In genomic region chr5:169416583-169417196, GRCh38 we compare ENCODE assay signal across 8 cellular contexts.
DNase-seq lines count a peak whose midpoint lies in the region; ATAC-seq and TF ChIP-seq lines count a peak whose summit lies in the region.

No MANE protein-coding gene starts in this region.

- DNase-seq in RPMI7951 (ENCODE audit: low read depth) (peak; percentile 88), iris pigment epithelial cell (ENCODE audit: low read depth) (peak; percentile 90), NCI-H1694 (lab: John Stamatoyannopoulos, UW) (no peak)
- no peak for DNase-seq in effector CD4-positive, alpha-beta T cell
- no peak for DNase-seq in activated effector memory CD4-positive, alpha-beta T cell treated with Interleukin-2 at 50 U/mL for 16 hours
- no peak for DNase-seq in activated effector memory CD4-positive, alpha-beta T cell treated with anti-CD3 and anti-CD28 coated beads, Interleukin-2, amount 50 U/mL, for 16 hours

- peak; percentile 90 for ATAC-seq in GM18505 (IDR thresholded peaks at IDR 0.05; ENCODE audit: unreplicated experiment)
- peak; percentile 98 for ATAC-seq in HG02588 (IDR thresholded peaks at IDR 0.05; ENCODE audit: unreplicated experiment)

- TF ChIP-seq POLR2A in GM18505 (IDR thresholded peaks at IDR 0.05; ENCODE audit: borderline replicate concordance, extremely low read depth, insufficient read depth, insufficient read length), result no peak

Comparison
In these comparisons a context has a peak if more than half of its experiments do, and no peak if none do; other contexts are left out.
1. DNase-seq: peak in RPMI7951 (single experiment) and iris pigment epithelial cell (single experiment); none in effector CD4-positive, alpha-beta T cell (single experiment), NCI-H1694 (single experiment), activated effector memory CD4-positive, alpha-beta T cell treated with Interleukin-2 at 50 U/mL for 16 hours (single experiment) and activated effector memory CD4-positive, alpha-beta T cell treated with anti-CD3 and anti-CD28 coated beads, Interleukin-2, amount 50 U/mL, for 16 hours (single experiment).